Comparison of ENCODE assay signal across 7 cellular contexts in genomic region chr22:48152916-48153315, GRCh38.
"Had no signal": no experiment of that assay in that cellular context is flagged by ENCODE, and none has a peak within 500 bp of the region (broad histone marks: within the 10 kb centered on the region; RNA-seq: fewer than 3 reads in every experiment).

No MANE protein-coding gene starts in this region.

- H3K9ac ChIP-seq: KMS-11 had no signal

- ATAC-seq: HepG2, K562 had no signal

- DNase-seq: IMR-90, KBM-7, KG1 had no signal

- H3K27ac ChIP-seq: HL-60, KMS-11 had no signal

- H3K4me3 ChIP-seq: K562 had no signal

- H3K4me2 ChIP-seq: KMS-11 had no signal
